Comparison of ENCODE assay signal across 9 cellular contexts in genomic region chr1:200027264-200027823, GRCh38. TPM values are rescaled to one million over a fixed set of nuclear protein-coding genes. Genes with fewer than 3 reads are reported as not detected.
DNase-seq lines count a peak whose midpoint lies in the region; ATAC-seq, FAIRE-seq and TF ChIP-seq lines count a peak whose summit lies in the region.
"Had no signal": no experiment of that assay in that cellular context is flagged by ENCODE, and none has a peak within 500 bp of the region (broad histone marks: within the 10 kb centered on the region; RNA-seq: fewer than 3 reads in every experiment).

Gene NR5A2, plus strand, starts transcription at chr1:200027710. Its CDS starts 138 bp downstream, at chr1:200027848.

- H3K4me3 ChIP-seq in OCI-LY3 (ENCODE audit: low read length) (peak within 1 kb of the TSS; percentile 74), endodermal cell (ENCODE audit: low read length) (peak within 1 kb of the TSS; percentile 90), neural cell (ENCODE audit: low read length) (peak within 1 kb of the TSS; percentile 66)

- no peak for ATAC-seq in HG03039 (IDR thresholded peaks at IDR 0.05; ENCODE audit: unreplicated experiment)
- no peak for ATAC-seq in HG03045 (IDR thresholded peaks at IDR 0.05; ENCODE audit: unreplicated experiment)

- H3K36me3 ChIP-seq in OCI-LY3 (replicated peaks; ENCODE audit: low read depth, low read length) (no peaks in the 10 kb centered on the region), endodermal cell (ENCODE audit: control insufficient read depth, insufficient read depth, low read length) (no peaks in the 10 kb centered on the region), neural cell (ENCODE audit: insufficient read depth, low read length) (no peaks in the 10 kb centered on the region)

- H3K79me2 ChIP-seq in OCI-LY3 (ENCODE audit: low read length) = no peaks in the 10 kb centered on the region
- H3K79me2 ChIP-seq in neural cell (replicated peaks; ENCODE audit: insufficient read depth, low read length) = no peaks in the 10 kb centered on the region

- no peak for TF ChIP-seq RAD21 in neural cell (conservative IDR thresholded peaks at IDR 0.05)

- H3K4me2 ChIP-seq in OCI-LY3 (ENCODE audit: low read length) = peak within 1 kb of the TSS; percentile 68
- H3K4me2 ChIP-seq in neural cell (ENCODE audit: low read length) = peak within 1 kb of the TSS; percentile 76

- H3K9ac ChIP-seq in OCI-LY3 (ENCODE audit: low read length) = peak within 1 kb of the TSS; percentile 54
- no peak within 1 kb of the TSS for H3K9ac ChIP-seq in endodermal cell (ENCODE audit: extremely low read depth, low read length, poor library complexity, severe bottlenecking)
- H3K9ac ChIP-seq in neural cell (ENCODE audit: low read length) = no peak within 1 kb of the TSS

- peak within 1 kb of the TSS; percentile 73 for H3K4me3 Mint-ChIP-seq in endodermal cell

- TF ChIP-seq CTCF in OCI-LY3 (IDR thresholded peaks at IDR 0.05; ENCODE audit: low read depth, low read length) (no peak), endodermal cell (conservative IDR thresholded peaks at IDR 0.05) (no peak), neural cell (IDR thresholded peaks at IDR 0.05; ENCODE audit: poor library complexity, severe bottlenecking) (no peak)

- 79% methylated on average over 1 of the region's 1 CpG; no CpG with 5 or more reads in 1 of the 2 experiments for WGBS in endodermal cell (ENCODE audit: insufficient coverage in 1 of 2, insufficient read length in 1 of 2), 2 experiments

- no peaks in the 10 kb centered on the region for H3F3A ChIP-seq in neural cell (ENCODE audit: insufficient read depth, low read length, poor library complexity, severe bottlenecking)

- H3K27me3 ChIP-seq in OCI-LY3 (ENCODE audit: low read depth, low read length) (peaks cover 40% of the 10 kb centered on the region), endodermal cell (ENCODE audit: control insufficient read depth, insufficient read depth, low read length, poor library complexity, severe bottlenecking) (peaks cover 33% of the 10 kb centered on the region), neural cell (ENCODE audit: insufficient read depth, low read depth, low read length) (peaks cover 55% of the 10 kb centered on the region)

- peaks cover 9% of the 10 kb centered on the region for H3K4me1 Mint-ChIP-seq in endodermal cell

- DNase-seq in GM18507 (ENCODE audit: extremely low spot score, insufficient read length, low read depth) (no peak), endodermal cell (no peak), NCI-H748 (lab: John Stamatoyannopoulos, UW; ENCODE audit: unreplicated experiment) (no peak), HPDE6-E6E7 (ENCODE audit: extremely low spot score) (no peak)
- DNase-seq: erythroblast had no signal

- H3K27ac ChIP-seq in OCI-LY3 (ENCODE audit: low read length) (no peak within 1 kb of the TSS), endodermal cell (ENCODE audit: low read depth, low read length) (no peak within 1 kb of the TSS), neural cell (ENCODE audit: low read length) (no peak within 1 kb of the TSS)

- FAIRE-seq in GM18507 (lab: Jason Lieb, UNC) = peak; percentile 9

- H3K27me3 Mint-ChIP-seq in endodermal cell (ENCODE audit: insufficient read depth) = peaks cover 26% of the 10 kb centered on the region

- H3K4me1 ChIP-seq in OCI-LY3 (ENCODE audit: low read length) = peaks cover 5% of the 10 kb centered on the region
- no peaks in the 10 kb centered on the region for H3K4me1 ChIP-seq in endodermal cell (ENCODE audit: control insufficient read depth, insufficient read depth, low read length)

- no peak for TF ChIP-seq EP300 in neural cell (conservative IDR thresholded peaks at IDR 0.05; ENCODE audit: poor library complexity, severe bottlenecking)

- H4K20me1 ChIP-seq in OCI-LY3 (ENCODE audit: insufficient read depth, low read length) (no peaks in the 10 kb centered on the region), neural cell (ENCODE audit: insufficient read depth) (no peaks in the 10 kb centered on the region)

- no peak within 1 kb of the TSS for H3K27ac Mint-ChIP-seq in endodermal cell

- H3K9me3 ChIP-seq in OCI-LY3 (ENCODE audit: insufficient read depth, low read length) = no peaks in the 10 kb centered on the region
- H3K9me3 ChIP-seq in endodermal cell (ENCODE audit: control insufficient read depth, low read length) = no peaks in the 10 kb centered on the region
- no peaks in the 10 kb centered on the region for H3K9me3 ChIP-seq in neural cell (ENCODE audit: low read length)

- H2AFZ ChIP-seq in OCI-LY3 (ENCODE audit: low read depth, low read length) (peak within 1 kb of the TSS; percentile 69), neural cell (ENCODE audit: low read depth, low read length) (no peak within 1 kb of the TSS)

- H3K36me3 Mint-ChIP-seq in endodermal cell (ENCODE audit: low read depth) = no peaks in the 10 kb centered on the region

- H3K9me3 Mint-ChIP-seq in endodermal cell = no peaks in the 10 kb centered on the region

- no peaks in the 10 kb centered on the region for H3K9me2 ChIP-seq in neural cell (ENCODE audit: insufficient read depth, low read length)

TF ChIP-seq in neural cell, 6 proteins besides CTCF, POLR2A, EP300 and RAD21:
- TF ChIP-seq REST (IDR thresholded peaks at IDR 0.05; ENCODE audit: borderline replicate concordance) = no peak
- no peak for TF ChIP-seq EZH2 (IDR thresholded peaks at IDR 0.05; ENCODE audit: borderline replicate concordance, insufficient read depth, low read length, poor library complexity, severe bottlenecking)
- no peak for TF ChIP-seq POLR2AphosphoS5 (IDR thresholded peaks at IDR 0.05)
- no peak for TF ChIP-seq MXI1 (conservative IDR thresholded peaks at IDR 0.05; ENCODE audit: poor library complexity, severe bottlenecking)
- TF ChIP-seq TAF1 (IDR thresholded peaks at IDR 0.05; ENCODE audit: low read depth) = no peak
- no peak for TF ChIP-seq SMC3 (conservative IDR thresholded peaks at IDR 0.05; ENCODE audit: poor library complexity)

RNA-seq across cellular contexts. Expression of gene NR5A2, which starts in this region (rescaled TPM):
- total RNA-seq in endodermal cell = 1 to 10 TPM in 1 of 2 donors, under 1 TPM in 1; 0.62 to 1.7 TPM
- 0.36 TPM for polyA plus RNA-seq in endodermal cell (2013, experiment 1 of 2)
- polyA plus RNA-seq in endodermal cell (2013, experiment 2 of 2) = 0.21 TPM
- polyA plus RNA-seq in neural cell = not detected in 2 replicates
- polyA minus RNA-seq in neural cell = under 0.01 and 0.12 TPM in 2 replicates
